In genomic region chr2:44171018-44171417, GRCh38 we compare ENCODE assay signal across 1 cellular context.
TF ChIP-seq lines count a peak whose summit lies in the region.

No MANE protein-coding gene starts in this region.

TF ChIP-seq in HEK293, 187 proteins besides CTCF, POLR2A, EP300 and RAD21 (continued from another document):
- TF ChIP-seq ATF2 (tag by site-specific recombination; IDR thresholded peaks at IDR 0.05; ENCODE audit: low read depth) (peak; percentile 49), ZNF830 (tag by site-specific recombination; IDR thresholded peaks at IDR 0.05; ENCODE audit: low read depth) (no peak), BCL11A (tag by site-specific recombination; IDR thresholded peaks at IDR 0.05; ENCODE audit: low read depth) (0 out of 2 replicates have a peak, but pooled peaks have one; percentile 24), ZNF24 (tag by site-specific recombination; IDR thresholded peaks at IDR 0.05) (no peak), PRDM6 (tag by site-specific recombination; IDR thresholded peaks at IDR 0.05) (peak; percentile 66), ZXDB (tag by site-specific recombination; IDR thresholded peaks at IDR 0.05) (no peak), ZNF394 (tag by site-specific recombination; IDR thresholded peaks at IDR 0.05; ENCODE audit: borderline replicate concordance) (no peak), ZNF629 (tag by site-specific recombination; IDR thresholded peaks at IDR 0.05) (peak; percentile 33; the same call in 1 of the 2 replicates), GLI4 (tag by site-specific recombination; IDR thresholded peaks at IDR 0.05) (no peak), PRDM1 (tag by site-specific recombination; IDR thresholded peaks at IDR 0.05) (peak; percentile 77), TCF7L2 (IDR thresholded peaks at IDR 0.05; ENCODE audit: borderline replicate concordance, low read depth, low read length) (0 out of 2 replicates have a peak, but pooled peaks have one; percentile 47), KLF9 (tag by site-specific recombination; IDR thresholded peaks at IDR 0.05; ENCODE audit: low read depth) (no peak), KLF10 (tag by site-specific recombination; IDR thresholded peaks at IDR 0.05) (0 out of 2 replicates have a peak, but pooled peaks have one; percentile 35), ZFP41 (tag by site-specific recombination; IDR thresholded peaks at IDR 0.05; ENCODE audit: borderline replicate concordance) (no peak)
